ENCODE assay signal across 9 cellular contexts in genomic region chr1:66933887-66934700, GRCh38. TPM values are rescaled to one million over a fixed set of nuclear protein-coding genes. Genes with fewer than 3 reads are reported as not detected.
DNase-seq lines count a peak whose midpoint lies in the region; TF ChIP-seq lines count a peak whose summit lies in the region.
"Had no signal": no experiment of that assay in that cellular context is flagged by ENCODE, and none has a peak within 500 bp of the region (broad histone marks: within the 10 kb centered on the region; RNA-seq: fewer than 3 reads in every experiment).

No MANE protein-coding gene starts in this region.

- 88 to 91% methylated on average over 7 of the region's 7 CpGs for WGBS in GM23248 (ENCODE audit: low coverage in 1 of 2, low lambda C conversion rate in 2 of 2, missing lambda C conversion rate in 2 of 2), 2 experiments

- peaks cover 37% of the 10 kb centered on the region for H3F3A ChIP-seq in GM23248 (ENCODE audit: insufficient read depth)

- intact Hi-C loops in colonic mucosa (cut with DNase I): no loop called here

- TF ChIP-seq CTCF in OCI-LY3 (IDR thresholded peaks at IDR 0.05; ENCODE audit: low read depth, low read length) (no peak), colonic mucosa (IDR thresholded peaks at IDR 0.05) (no peak), retinal pigment epithelial cell (conservative IDR thresholded peaks at IDR 0.05; ENCODE audit: low read depth, low read length) (no peak), brain microvascular endothelial cell (IDR thresholded peaks at IDR 0.05; ENCODE audit: low read depth, low read length, missing control alignments) (no peak)

- H3K4me3 ChIP-seq in GM23248: no peak overlapping the region
- peak overlapping the region; percentile 96 for H3K4me3 ChIP-seq in OCI-LY3 (ENCODE audit: low read length)
- H3K4me3 ChIP-seq in colonic mucosa: peak overlapping the region; percentile 1
- peak overlapping the region; percentile 78 for H3K4me3 ChIP-seq in retinal pigment epithelial cell (ENCODE audit: low read length)
- no peak overlapping the region for H3K4me3 ChIP-seq in brain microvascular endothelial cell (ENCODE audit: low read depth, low read length)

- H3K27me3 ChIP-seq in GM23248 (replicated peaks; ENCODE audit: insufficient read depth): no peaks in the 10 kb centered on the region
- H3K27me3 ChIP-seq in OCI-LY3 (ENCODE audit: low read depth, low read length): no peaks in the 10 kb centered on the region
- no peaks in the 10 kb centered on the region for H3K27me3 ChIP-seq in colonic mucosa
- no peaks in the 10 kb centered on the region for H3K27me3 ChIP-seq in brain microvascular endothelial cell (replicated peaks)

- H3K36me3 ChIP-seq in GM23248 (ENCODE audit: low read depth) (no peaks in the 10 kb centered on the region), OCI-LY3 (replicated peaks; ENCODE audit: low read depth, low read length) (no peaks in the 10 kb centered on the region), colonic mucosa (no peaks in the 10 kb centered on the region), brain microvascular endothelial cell (replicated peaks) (no peaks in the 10 kb centered on the region)
- H3K36me3 ChIP-seq: WERI-Rb-1 had no signal

- peaks cover 41% of the 10 kb centered on the region for H3K4me1 ChIP-seq in GM23248 (ENCODE audit: insufficient read depth)
- peaks cover 23% of the 10 kb centered on the region for H3K4me1 ChIP-seq in OCI-LY3 (ENCODE audit: low read length)
- H3K4me1 ChIP-seq in colonic mucosa: peaks cover 4% of the 10 kb centered on the region

- H4K20me1 ChIP-seq in GM23248 (ENCODE audit: insufficient read depth): peaks cover 8% of the 10 kb centered on the region; the same call in 1 of the 2 replicates
- peaks cover 39% of the 10 kb centered on the region for H4K20me1 ChIP-seq in OCI-LY3 (ENCODE audit: insufficient read depth, low read length)

- H2AFZ ChIP-seq in GM23248: no peak overlapping the region
- H2AFZ ChIP-seq in OCI-LY3 (ENCODE audit: low read depth, low read length): no peak overlapping the region

- H3K79me2 ChIP-seq in GM23248 (ENCODE audit: insufficient read depth) (peaks cover 93% of the 10 kb centered on the region), OCI-LY3 (ENCODE audit: low read length) (peaks cover 85% of the 10 kb centered on the region)

- peak; percentile 26 for DNase-seq in GM23248
- no peak for DNase-seq in colonic mucosa
- DNase-seq in retinal pigment epithelial cell (ENCODE audit: low read depth): no peak
- no peak for DNase-seq in CD1c-positive myeloid dendritic cell (ENCODE audit: extremely low spot score)
- DNase-seq in GM03348 (ENCODE audit: low spot score): no peak
- DNase-seq in brain microvascular endothelial cell: no peak
- DNase-seq: posterior cingulate gyrus, WERI-Rb-1 had no signal

- H3K9me3 ChIP-seq in GM23248 (ENCODE audit: low read depth) (no peaks in the 10 kb centered on the region), OCI-LY3 (ENCODE audit: insufficient read depth, low read length) (no peaks in the 10 kb centered on the region), colonic mucosa (no peaks in the 10 kb centered on the region)

- H3K9ac ChIP-seq in GM23248: peak overlapping the region; percentile 87; the same call in 1 of the 2 replicates
- peak overlapping the region; percentile 15 for H3K9ac ChIP-seq in OCI-LY3 (ENCODE audit: low read length)
- H3K9ac ChIP-seq in colonic mucosa (ENCODE audit: low read depth in 2 of 2, low read length in 2 of 2): peak overlapping the region in 1 of 2 donors; percentile 66

- no peak overlapping the region for H3K27ac ChIP-seq in GM23248
- no peak overlapping the region for H3K27ac ChIP-seq in OCI-LY3 (ENCODE audit: low read length)
- no peak overlapping the region for H3K27ac ChIP-seq in colonic mucosa
- no peak overlapping the region for H3K27ac ChIP-seq in brain microvascular endothelial cell
- H3K27ac ChIP-seq: WERI-Rb-1 had no signal

- H3K4me2 ChIP-seq in GM23248 (ENCODE audit: unreplicated experiment) (peak overlapping the region; percentile 96), OCI-LY3 (ENCODE audit: low read length) (peak overlapping the region; percentile 76)

- no peaks in the 10 kb centered on the region for H3K9me2 ChIP-seq in GM23248 (ENCODE audit: insufficient read depth)

- in situ Hi-C loops in GM23248 (cut with MboI): no loop called here
- in situ Hi-C loops in brain microvascular endothelial cell (cut with HindIII; ENCODE audit: low pct_ligation_motif_present, low sequenced_read_pairs): no loop called here

RNA-seq across cellular contexts. Expression of gene MIER1, which starts 9.3 kb away (rescaled TPM):
- 34.8 and 38.1 TPM in 2 replicates for total RNA-seq in GM23248 (2014; rRNA removed; shearing (Covaris generic))
- 36.8 and 37.8 TPM in 2 replicates for polyA plus RNA-seq in GM23248 (2016; fragmentation: Nextera tagmentation; extraction: Ambion mirVana)
- 10 to 100 TPM; 43.1 to 76.8 TPM for total RNA-seq in colonic mucosa

RNA-seq across cellular contexts. Expression of gene DNAI4, which starts 9.4 kb away (rescaled TPM):
- 7.3 and 9.9 TPM in 2 replicates for total RNA-seq in GM23248 (2014; rRNA removed; shearing (Covaris generic))
- 3.2 and 4.2 TPM in 2 replicates for polyA plus RNA-seq in GM23248 (2016; fragmentation: Nextera tagmentation; extraction: Ambion mirVana)
- 10 to 100 TPM; 11.4 to 12.8 TPM for total RNA-seq in colonic mucosa

Comparison
In these comparisons a context has a peak if more than half of its experiments do, and no peak if none do; other contexts are left out.
1. H3K4me3 ChIP-seq: peak in OCI-LY3 (single experiment), colonic mucosa (single experiment) and retinal pigment epithelial cell (single experiment); none in GM23248 (single experiment) and brain microvascular endothelial cell (single experiment).